ENCODE assay signal across 34 cellular contexts in genomic region chr7:103480771-103481170, GRCh38.
"Had no signal": no experiment of that assay in that cellular context is flagged by ENCODE, and none has a peak within 500 bp of the region (broad histone marks: within the 10 kb centered on the region; RNA-seq: fewer than 3 reads in every experiment).

No MANE protein-coding gene starts in this region.

- H3K36me3 ChIP-seq: MG63 had no signal

- DNase-seq: Karpas-422, Kasumi-1, KG1, MG63, MM.1S, MV-4-11, NCI-H1048, NCI-H1092, NCI-H1092 treated with DMSO at 0.1 percent for 48 hours, NCI-H1105, NCI-H1105 treated with DMSO at 0.1 percent for 48 hours, NCI-H1417, NCI-H1417 treated with DMSO at 0.1 percent for 48 hours, NCI-H1436, NCI-H1436 treated with DMSO at 0.1 percent for 48 hours, NCI-H146, NCI-H1694, NCI-H1694 treated with DMSO at 0.1 percent for 48 hours, NCI-H187, NCI-H187 treated with DMSO at 0.1 percent for 48 hours, NCI-H1930, NCI-H2029, NCI-H2029 treated with DMSO at 0.1 percent for 48 hours, NCI-H2081, NCI-H2081 treated with DMSO at 0.1 percent for 48 hours, NCI-H2107, NCI-H2171 treated with DMSO at 0.1 percent for 48 hours, NCI-H2227 treated with DMSO at 0.1 percent for 48 hours, NCI-H226, NCI-H345, NCI-H446, NCI-H446 treated with DMSO at 0.1 percent for 48 hours, NCI-H510A had no signal

- H3K27ac ChIP-seq: KMS-11 had no signal

- H3K27me3 ChIP-seq: MG63 had no signal

- H3K4me3 ChIP-seq: MG63 had no signal

- H3K9me3 ChIP-seq: MG63 had no signal

- H3K4me2 ChIP-seq: KMS-11 had no signal

- H3K9ac ChIP-seq: KMS-11 had no signal
